8 cellular contexts compared by ENCODE assay signal in genomic region chr11:57761301-57762234, GRCh38. TPM values are rescaled to one million over a fixed set of nuclear protein-coding genes. Genes with fewer than 3 reads are reported as not detected.
DNase-seq lines count a peak whose midpoint lies in the region; ATAC-seq and TF ChIP-seq lines count a peak whose summit lies in the region.

Gene CTNND1, plus strand, starts transcription at chr11:57761802. Its CDS starts 29,677 bp downstream, at chr11:57791479.

- ATAC-seq in GM18499 (IDR thresholded peaks at IDR 0.05; ENCODE audit: insufficient read depth, unreplicated experiment) (peak; percentile 90), HG02884 (IDR thresholded peaks at IDR 0.05; ENCODE audit: unreplicated experiment) (peak; percentile 93), Right ventricle myocardium inferior (peak; percentile 98)

- peaks cover 45% of the 10 kb centered on the region for H3K79me2 ChIP-seq in ACC112 (ENCODE audit: control insufficient read depth, insufficient read depth, low read length, unreplicated experiment)

- H3K36me3 ChIP-seq in ACC112 (ENCODE audit: insufficient read depth, low read length) (no peaks in the 10 kb centered on the region), neutrophil (no peaks in the 10 kb centered on the region)

- peak within 1 kb of the TSS; percentile 79 for H3K4me3 ChIP-seq in ACC112 (ENCODE audit: low read depth, low read length)
- H3K4me3 ChIP-seq in neutrophil (ENCODE audit: low read depth in 1 of 2, low read length in 1 of 2): peak within 1 kb of the TSS; percentile 8 to 44

- H3K4me1 ChIP-seq in ACC112 (ENCODE audit: control insufficient read depth, insufficient read depth, low read length, unreplicated experiment): peaks cover 17% of the 10 kb centered on the region
- peaks cover 21 to 24% of the 10 kb centered on the region in 2 experiments for H3K4me1 ChIP-seq in neutrophil (ENCODE audit: control insufficient read depth in 1 of 2, insufficient read depth in 1 of 2, low read depth in 1 of 2, low read length in 1 of 2)

- H3K9me3 ChIP-seq in neutrophil: no peaks in the 10 kb centered on the region

- H3K27me3 ChIP-seq in ACC112 (ENCODE audit: insufficient read depth, low read length): no peaks in the 10 kb centered on the region
- H3K27me3 ChIP-seq in neutrophil: no peaks in the 10 kb centered on the region

- TF ChIP-seq CTCF in neutrophil (IDR thresholded peaks at IDR 0.05): no peak

- 6 to 7% (median 6%) methylated on average over 13 of the region's 13 CpGs for WGBS in adipose tissue, 3 donors

- intact Hi-C loops in Right ventricle myocardium inferior (cut with DNase I): loop anchor here (1.0 to 2.0 kb wide), 2 partner anchors 17 to 39 kb away; no protein-coding TSS in a partner anchor

- H2AFZ ChIP-seq in ACC112 (ENCODE audit: low read length, unreplicated experiment): peak within 1 kb of the TSS; percentile 92

- peak within 1 kb of the TSS; percentile 93 for H3K27ac ChIP-seq in ACC112 (ENCODE audit: low read depth, low read length)
- peak within 1 kb of the TSS; percentile 7 for H3K27ac ChIP-seq in adipose tissue (ENCODE audit: low read depth, low read length)
- H3K27ac ChIP-seq in neutrophil: no peak within 1 kb of the TSS

- DNase-seq in NCI-H2171 treated with DMSO at 0.1 percent for 48 hours (lab: John Stamatoyannopoulos, UW) (peak; percentile 93), Right ventricle myocardium inferior (ENCODE audit: missing footprints) (peak; percentile 84), NCI-H1436 treated with DMSO at 0.1 percent for 48 hours (lab: John Stamatoyannopoulos, UW) (no peak)

RNA-seq across cellular contexts. Expression of gene CTNND1, which starts in this region (rescaled TPM):
- 10 to 100 TPM; 38.6 to 49.1 (median 45.3) TPM for polyA plus RNA-seq in adipose tissue
- 67.0 TPM for total RNA-seq in Right ventricle myocardium inferior
